Comparison of ENCODE assay signal across 9 cellular contexts in the genomic region with DNA sequence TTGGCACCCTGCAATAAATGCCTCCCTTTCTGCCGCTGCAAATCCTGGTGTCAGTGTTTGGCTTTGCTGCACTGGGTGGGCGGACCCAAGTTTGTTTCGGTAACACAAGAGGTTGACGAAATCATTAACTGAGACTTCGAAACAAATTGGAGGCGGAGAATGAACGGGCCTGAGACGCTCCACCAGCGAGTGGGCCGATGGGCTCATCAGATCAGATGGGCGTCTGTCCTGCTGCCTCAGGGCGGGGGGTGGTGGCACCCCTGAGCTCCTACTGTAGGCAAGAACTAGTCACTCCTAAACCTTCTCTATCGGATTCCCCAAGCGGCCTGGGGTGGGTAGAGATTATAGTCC. TPM values are rescaled to one million over a fixed set of nuclear protein-coding genes. Genes with fewer than 3 reads are reported as not detected.
DNase-seq lines count a peak whose midpoint lies in the region; ATAC-seq and TF ChIP-seq lines count a peak whose summit lies in the region.
"Had no signal": no experiment of that assay in that cellular context is flagged by ENCODE, and none has a peak within 500 bp of the region (broad histone marks: within the 10 kb centered on the region; RNA-seq: fewer than 3 reads in every experiment).

No MANE protein-coding gene starts in this region.

- H3K9me3 ChIP-seq in MG63 (no peaks in the 10 kb centered on the region; the same call in 1 of the 2 replicates), colonic mucosa (no peaks in the 10 kb centered on the region), thoracic aorta (no peaks in the 10 kb centered on the region)

- H3K36me3 ChIP-seq in MG63 (no peaks in the 10 kb centered on the region), colonic mucosa (no peaks in the 10 kb centered on the region), thoracic aorta (no peaks in the 10 kb centered on the region)

- no peak for TF ChIP-seq POLR2A in lower leg skin (IDR thresholded peaks at IDR 0.05)

- H3K4me3 ChIP-seq in MG63 (peak overlapping the region; percentile 61), colonic mucosa (peak overlapping the region; percentile 53), lower leg skin (ENCODE audit: low read depth, poor library complexity, severe bottlenecking) (peak overlapping the region; percentile 51), thoracic aorta (peak overlapping the region; percentile 79)

- DNase-seq in GM03348 (ENCODE audit: low spot score) = peak; percentile 56
- DNase-seq in MG63 = no peak
- DNase-seq in colonic mucosa = peak; percentile 74
- DNase-seq in lower leg skin (ENCODE audit: low spot score in 2 of 2) = peak; percentile 31 to 92
- DNase-seq in thoracic aorta (ENCODE audit: low spot score) = no peak
- no peak for DNase-seq in RPMI8226
- DNase-seq in SW 1271 (lab: John Stamatoyannopoulos, UW) = no peak

- ATAC-seq in thoracic aorta (ENCODE audit: insufficient number of reproducible peaks, low FRiP score, low read depth) (no peak), GM18519 (IDR thresholded peaks at IDR 0.05; ENCODE audit: low FRiP score, unreplicated experiment) (no peak)

- peak overlapping the region; percentile 86 for H3K27ac ChIP-seq in colonic mucosa
- H3K27ac ChIP-seq in thoracic aorta = peak overlapping the region; percentile 55 to 76

- TF ChIP-seq CTCF in colonic mucosa (IDR thresholded peaks at IDR 0.05) (no peak), lower leg skin (IDR thresholded peaks at IDR 0.05) (no peak), thoracic aorta (IDR thresholded peaks at IDR 0.05) (no peak)

- intact Hi-C loops in colonic mucosa (cut with DNase I) (no loop called here), lower leg skin (cut with DNase I; ENCODE audit: low total_unique reads) (no loop called here)

- peak overlapping the region; percentile 89 to 90 for H3K9ac ChIP-seq in colonic mucosa (ENCODE audit: low read depth in 2 of 2, low read length in 2 of 2)

- 12 to 13% methylated on average over 14 of the region's 14 CpGs for WGBS in lower leg skin, 2 donors

- H3K4me1 ChIP-seq in colonic mucosa (peaks cover 19% of the 10 kb centered on the region), thoracic aorta (ENCODE audit: control insufficient read depth in 1 of 2, low read depth in 2 of 2) (peaks cover 9 to 24% of the 10 kb centered on the region in 2 donors)

- H3K27me3 ChIP-seq in MG63 (no peaks in the 10 kb centered on the region), colonic mucosa (no peaks in the 10 kb centered on the region), thoracic aorta (replicated peaks; ENCODE audit: insufficient read depth) (no peaks in the 10 kb centered on the region)

RNA-seq across cellular contexts. Expression of gene CAPN5, which starts 0.9 kb away (rescaled TPM):
- total RNA-seq in MG63 (2014; rRNA removed; shearing (Covaris generic); ENCODE audit: low replicate concordance) = 2.1 and 6.1 TPM in 2 replicates
- total RNA-seq in colonic mucosa (100 to 1,000 TPM; 258 to 267 TPM), lower leg skin (1 to 10 TPM in 3 of 4 donors, under 1 TPM in 1; 0.38 to 1.9 (median 1.2) TPM), thoracic aorta (10 to 100 TPM in 1 of 2 donors, 1 to 10 TPM in 1; 9.5 to 20.8 TPM)

RNA-seq across cellular contexts. Expression of gene B3GNT6, which starts 31.7 kb away (rescaled TPM):
- not detected in 2 replicates for total RNA-seq in MG63 (2014; rRNA removed; shearing (Covaris generic); ENCODE audit: low replicate concordance)
- total RNA-seq in colonic mucosa = 100 to 1,000 TPM in 1 of 2 donors, 10 to 100 TPM in 1; 83.1 to 107 TPM
- total RNA-seq in lower leg skin = under 1 TPM in 2 of 4 donors, not detected in 2; 0.21 to 0.26 TPM
- 1 to 10 TPM in 1 of 2 donors, not detected in 1; 1.4 TPM for total RNA-seq in thoracic aorta
- total RNA-seq: SK-MEL-5 had no signal

RNA-seq across cellular contexts. Expression of gene OMP, which starts 36.8 kb away (rescaled TPM):
- total RNA-seq in MG63 (2014; rRNA removed; shearing (Covaris generic); ENCODE audit: low replicate concordance) = not detected in 2 replicates
- total RNA-seq in colonic mucosa = 10 to 100 TPM in 1 of 2 donors, 1 to 10 TPM in 1; 7.5 to 16.8 TPM
- total RNA-seq in lower leg skin = not detected
- total RNA-seq in thoracic aorta = not detected
- total RNA-seq: SK-MEL-5 had no signal

Comparison
In these comparisons a context has a peak if more than half of its experiments do, and no peak if none do; other contexts are left out.
1. DNase-seq: peak in GM03348 (single experiment), colonic mucosa (single experiment) and lower leg skin (2 of 2); none in MG63 (single experiment), thoracic aorta (single experiment), RPMI8226 (single experiment) and SW 1271 (0 of 2).
2. RNA of gene CAPN5, which starts 0.9 kb away (total RNA-seq): 258 to 267 TPM in colonic mucosa; 9.5 to 20.8 TPM in thoracic aorta, 2.1 to 6.1 TPM in MG63 and 0.38 to 1.9 TPM in lower leg skin; every median in the first group is over 10 times any median in the second.
3. RNA of gene B3GNT6, which starts 31.7 kb away (total RNA-seq): 83.1 to 107 TPM in colonic mucosa; 1.4 TPM in thoracic aorta, 0.21 to 0.26 TPM in lower leg skin and not detected in MG63; every median in the first group is over 10 times any median in the second.
4. Peak in every context shown above with its lines, with median percentiles within 50 percentile points of each other: H3K4me3 ChIP-seq.